Comparison of ENCODE assay signal across 7 cellular contexts in the genomic region with DNA sequence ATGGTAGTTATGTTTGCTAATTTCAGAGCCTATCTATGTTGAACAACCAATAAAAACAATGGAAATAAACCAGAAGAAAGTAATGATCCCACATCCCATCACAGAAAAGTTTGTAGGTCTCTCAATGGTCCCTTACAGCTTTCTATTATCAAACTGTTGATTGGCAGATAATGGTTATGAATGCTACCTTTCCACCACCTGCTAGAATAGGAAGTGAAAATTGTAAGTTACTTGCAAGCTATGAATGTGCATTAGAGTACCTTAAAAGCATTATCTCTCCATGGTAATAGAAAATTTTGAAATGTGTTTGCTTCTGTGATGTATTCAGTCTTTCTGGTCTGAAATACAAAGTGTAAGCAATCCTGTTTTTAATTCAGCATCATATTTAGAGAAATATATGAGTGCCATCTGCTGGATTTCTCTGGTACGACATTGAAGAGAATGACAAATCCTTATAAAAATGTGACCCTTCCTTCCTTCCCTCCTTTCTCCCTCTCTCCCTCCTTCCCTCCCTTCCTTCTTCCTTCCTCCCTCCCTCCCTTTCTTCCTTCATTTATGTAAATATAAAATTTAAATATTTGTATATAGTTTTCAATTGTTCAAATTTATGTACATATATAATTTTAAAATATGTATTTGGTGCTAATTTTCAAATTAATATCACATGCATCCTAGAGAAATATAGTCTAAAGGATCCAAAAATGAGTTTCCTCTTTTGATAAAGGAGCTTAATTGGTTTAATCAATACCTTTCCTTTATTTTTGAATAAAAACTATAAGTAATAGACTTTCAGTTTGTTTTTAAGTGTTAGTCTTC. TPM values are rescaled to one million over a fixed set of nuclear protein-coding genes. Genes with fewer than 3 reads are reported as not detected.
DNase-seq lines count a peak whose midpoint lies in the region; ATAC-seq, FAIRE-seq and TF ChIP-seq lines count a peak whose summit lies in the region.

No MANE protein-coding gene starts in this region.

- intact Hi-C loops in thyroid gland (cut with DNase I): loop anchor here (10.0 kb wide), 1 partner anchor 1031 kb away; no protein-coding TSS in a partner anchor

- no peak overlapping the region for H3K4me3 ChIP-seq in thyroid gland (replicated peaks in 1 of 3)

- H3K27ac ChIP-seq in RWPE1 (no peak overlapping the region), thyroid gland (no peak overlapping the region)

- ATAC-seq in HG02973 (IDR thresholded peaks at IDR 0.05; ENCODE audit: unreplicated experiment) (peak; percentile 53), GM19023 (IDR thresholded peaks at IDR 0.05; ENCODE audit: unreplicated experiment) (no peak)

- DNase-seq in GM10266 (ENCODE audit: extremely low spot score) (no peak), RWPE1 (ENCODE audit: low spot score) (peak; percentile 16), frontal cortex (ENCODE audit: low spot score in 2 of 2) (no peak), thyroid gland (no peak), GF-D8 (lab: John Stamatoyannopoulos, UW) (no peak)

- 0 to 2% methylated on average over 1 of the region's 1 CpG for WGBS in thyroid gland, 2 donors

- no peaks in the 10 kb centered on the region for H3K9me3 ChIP-seq in thyroid gland

- TF ChIP-seq POLR2A in thyroid gland (IDR thresholded peaks at IDR 0.05): no peak

- H3K4me1 ChIP-seq in thyroid gland: no peaks in the 10 kb centered on the region

- CTCF ChIA-PET in RWPE1 (lab: Yijun Ruan, JAX): interaction anchor here (0.6 to 1.2 kb wide), 9 partner anchors 15 to 673 kb away, joined by 3 to 4 read pairs (median 3); partner anchors contain the start of gene GFRA1

- H3K27me3 ChIP-seq in thyroid gland: no peaks in the 10 kb centered on the region

- peak; percentile 66 for FAIRE-seq in frontal cortex (lab: Jason Lieb, UNC)

- peak; percentile 39 for TF ChIP-seq CTCF in GM10266 (IDR thresholded peaks at IDR 0.05; ENCODE audit: control insufficient read depth, insufficient read depth, low read depth, missing control alignments)
- TF ChIP-seq CTCF in RWPE1 (conservative IDR thresholded peaks at IDR 0.05; ENCODE audit: low read depth): peak; percentile 59
- TF ChIP-seq CTCF in thyroid gland (IDR thresholded peaks at IDR 0.05): peak in 5 of 6 experiments; percentile 17 to 61 (median 51)

- POLR2A ChIA-PET in RWPE1 (lab: Yijun Ruan, JAX; ENCODE audit: low non-redundant PET): no interaction called here

- H3K36me3 ChIP-seq in thyroid gland: no peaks in the 10 kb centered on the region

RNA-seq across cellular contexts. Expression of gene PNLIPRP3, which starts 41.4 kb away (rescaled TPM):
- not detected for total RNA-seq in frontal cortex
- under 1 TPM in 3 of 4 donors, not detected in 1; 0.11 to 0.46 (median 0.27) TPM for total RNA-seq in thyroid gland
